Comparison of ENCODE assay signal across 20 cellular contexts in the genomic region with DNA sequence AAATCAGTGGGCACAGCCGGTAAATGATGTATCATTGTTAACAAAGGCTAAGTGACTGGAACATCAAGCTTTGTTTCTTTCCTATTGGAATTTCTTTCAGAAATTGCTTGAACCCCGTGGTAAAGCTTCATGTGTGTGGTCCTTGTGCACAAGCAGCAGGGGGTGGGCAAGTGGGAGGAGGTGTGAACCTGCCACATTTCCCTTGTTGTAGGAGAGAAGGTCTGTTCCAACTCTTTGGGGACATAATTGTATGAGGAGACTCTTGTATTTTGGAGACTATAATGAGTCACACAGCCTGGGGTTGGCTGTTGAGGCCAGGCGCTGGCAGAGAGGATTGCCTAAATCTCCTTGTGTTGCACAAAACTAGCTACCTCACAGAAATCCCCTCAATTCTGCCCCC.
"Had no signal": no experiment of that assay in that cellular context is flagged by ENCODE, and none has a peak within 500 bp of the region (broad histone marks: within the 10 kb centered on the region; RNA-seq: fewer than 3 reads in every experiment).

No MANE protein-coding gene starts in this region.

- DNase-seq: activated B cell treated with CpG ODN at 0.5 μM for 24 hours; activated CD4-positive, alpha-beta T cell treated with anti-CD3 and anti-CD28 coated beads for 48 hours; activated CD4-positive, alpha-beta T cell treated with anti-CD3 and anti-CD28 coated beads, Interleukin-2, amount 50 U/mL, for 1 hour; activated CD4-positive, alpha-beta T cell treated with anti-CD3 and anti-CD28 coated beads, Interleukin-2, amount 50 U/mL, for 48 hours; activated CD8-positive, alpha-beta memory T cell treated with anti-CD3 and anti-CD28 coated beads for 24 hours; activated CD8-positive, alpha-beta T cell treated with anti-CD3 and anti-CD28 coated beads for 36 hours; activated effector memory CD4-positive, alpha-beta T cell treated with Interleukin-2 at 50 U/mL for 16 hours; activated gamma-delta T cell treated with Interleukin-2 at 50 U/mL for 16 hours; activated naive CD4-positive, alpha-beta T cell treated with anti-CD3 and anti-CD28 coated beads, Interleukin-2, amount 50 U/mL, for 16 hours; activated naive CD4-positive, alpha-beta T cell treated with Interleukin-2 at 50 U/mL for 16 hours; activated T-cell treated with anti-CD3 and anti-CD28 coated beads, Interleukin-2, amount 50 U/mL, for 4 hours; amniotic stem cell; brain microvascular endothelial cell; dermis blood vessel endothelial cell; effector CD8-positive, alpha-beta T cell; foreskin fibroblast; T-helper 2 cell; WERI-Rb-1 had no signal

- H3K36me3 ChIP-seq: brain microvascular endothelial cell, WERI-Rb-1 had no signal

- H3K27ac ChIP-seq: brain microvascular endothelial cell, coronary artery, epithelial cell of prostate, WERI-Rb-1 had no signal

- H3K4me3 ChIP-seq: coronary artery had no signal

- H3K27me3 ChIP-seq: brain microvascular endothelial cell had no signal
